ENCODE assay signal across 14 cellular contexts in the genomic region with DNA sequence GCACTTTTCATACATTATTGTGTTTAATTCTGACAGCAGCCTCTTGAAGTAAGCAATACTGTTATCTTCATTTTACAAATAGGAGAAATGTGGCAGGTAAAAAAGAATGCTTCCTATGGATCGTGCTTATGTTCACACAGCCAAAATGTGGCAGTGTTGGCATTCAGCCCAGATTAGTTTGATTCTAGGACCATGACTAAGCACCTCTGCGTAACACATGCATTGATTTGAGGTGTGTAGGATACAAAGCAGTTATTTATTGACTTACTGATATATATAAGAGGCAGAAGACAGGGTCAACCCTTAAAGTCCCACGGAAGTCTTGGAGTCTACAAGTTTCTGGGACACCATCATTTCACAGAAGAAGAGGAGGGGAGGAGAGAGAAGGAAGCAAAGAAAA.
A peak's percentile ranks its signal among the peaks of the same experiment; 100 is the strongest.
DNase-seq lines count a peak whose midpoint lies in the region; ATAC-seq, FAIRE-seq and TF ChIP-seq lines count a peak whose summit lies in the region.
"Had no signal": no experiment of that assay in that cellular context is flagged by ENCODE, and none has a peak within 500 bp of the region (broad histone marks: within the 10 kb centered on the region; RNA-seq: fewer than 3 reads in every experiment).

No MANE protein-coding gene starts in this region.

- peak; percentile 32 to 35; a peak in 3 of 5 replicates for TF ChIP-seq RAD21 in A549 (conservative IDR thresholded peaks at IDR 0.05 in 1 of 2, IDR thresholded peaks at IDR 0.05 in 1 of 2)

- no peak overlapping the region for H3K27ac Mint-ChIP-seq in natural killer cell
- H3K27ac Mint-ChIP-seq: WTC11 had no signal

- intact Hi-C loops in natural killer cell (cut with micrococcal nuclease), result no loop called here

- peak overlapping the region; percentile 46 for H3K4me2 ChIP-seq in A549

- CTCF ChIA-PET in A549 (lab: Yijun Ruan, JAX), result no interaction called here

- no peak for TF ChIP-seq CTCF in A549 (IDR thresholded peaks at IDR 0.05)
- TF ChIP-seq CTCF in RWPE2 (IDR thresholded peaks at IDR 0.05; ENCODE audit: poor library complexity, severe bottlenecking), result peak; percentile 34
- no peak for TF ChIP-seq CTCF in natural killer cell (IDR thresholded peaks at IDR 0.05)

- ATAC-seq in A549 (peak; percentile 81 to 86), RWPE2 (ENCODE audit: low read depth) (peak; percentile 97), GM18861 (IDR thresholded peaks at IDR 0.05; ENCODE audit: unreplicated experiment) (no peak), natural killer cell (no peak)
- ATAC-seq: left ventricle myocardium superior, WTC11 had no signal

- no peaks in the 10 kb centered on the region for H3K27me3 ChIP-seq in RWPE2 (ENCODE audit: insufficient read depth, poor library complexity, severe bottlenecking)
- H3K27me3 ChIP-seq: adrenal gland had no signal

- no peaks in the 10 kb centered on the region for H3K27me3 Mint-ChIP-seq in natural killer cell (ENCODE audit: low read depth in 2 of 2)

- peaks cover 13 to 18% of the 10 kb centered on the region in 2 donors for H3K9me3 Mint-ChIP-seq in natural killer cell
- H3K9me3 Mint-ChIP-seq: neural crest cell had no signal

- H3K4me3 ChIP-seq in A549, result no peak overlapping the region
- no peak overlapping the region for H3K4me3 ChIP-seq in RWPE2 (ENCODE audit: severe bottlenecking)
- H3K4me3 ChIP-seq: adrenal gland had no signal

- H3K36me3 ChIP-seq in RWPE2 (ENCODE audit: low read depth), result no peaks in the 10 kb centered on the region
- H3K36me3 ChIP-seq: adrenal gland had no signal

- no peaks in the 10 kb centered on the region for H3K4me1 Mint-ChIP-seq in natural killer cell
- H3K4me1 Mint-ChIP-seq: neural crest cell had no signal

- peak in 1 of 2 experiments; percentile 37; a peak in 1 of 5 replicates for TF ChIP-seq EP300 in A549 (IDR thresholded peaks at IDR 0.05)

- peaks cover 5% of the 10 kb centered on the region; the same call in 2 of the 3 replicates for H3K9me3 ChIP-seq in A549
- H3K9me3 ChIP-seq in RWPE2 (ENCODE audit: severe bottlenecking), result no peaks in the 10 kb centered on the region
- H3K9me3 ChIP-seq: adrenal gland had no signal

- peak; percentile 85 for FAIRE-seq in A549 (lab: Jason Lieb, UNC)

- no peak for TF ChIP-seq POLR2A in A549 (IDR thresholded peaks at IDR 0.05; ENCODE audit: low read length)

- DNase-seq in A549 (ENCODE audit: low read depth in 1 of 2, low spot score in 1 of 2) (peak; percentile 70 to 89), H4 (ENCODE audit: low spot score) (peak; percentile 78), RWPE2 (ENCODE audit: low spot score) (peak; percentile 82), fibroblast of the conjunctiva (ENCODE audit: low read depth) (peak; percentile 31), natural killer cell (no peak), COLO668 (lab: John Stamatoyannopoulos, UW; ENCODE audit: unreplicated experiment) (no peak), SKM-1 treated with dmso at 0.1 percent for 144 hours (lab: John Stamatoyannopoulos, UW; ENCODE audit: unreplicated experiment) (no peak)
- DNase-seq: adrenal gland; effector CD8-positive, alpha-beta T cell; hypothalamus; left ventricle myocardium superior had no signal

- 0% methylated on average over 3 of the region's 3 CpGs for WGBS in A549 (ENCODE audit: missing lambda C conversion rate)

- no peaks in the 10 kb centered on the region for H3K36me3 Mint-ChIP-seq in natural killer cell
- H3K36me3 Mint-ChIP-seq: WTC11 had no signal

- peak overlapping the region; percentile 70 to 88 for H3K27ac ChIP-seq in A549
- H3K27ac ChIP-seq in RWPE2 (ENCODE audit: poor library complexity, severe bottlenecking), result peak overlapping the region; percentile 10
- H3K27ac ChIP-seq: adrenal gland had no signal

- POLR2A ChIA-PET in A549 (lab: Yijun Ruan, JAX), result no interaction called here

- H3K4me1 ChIP-seq in A549, result peaks cover 32% of the 10 kb centered on the region
- H3K4me1 ChIP-seq in RWPE2 (ENCODE audit: insufficient read depth, poor library complexity, severe bottlenecking), result peaks cover 27% of the 10 kb centered on the region
- H3K4me1 ChIP-seq: adrenal gland had no signal

- no peak overlapping the region for H3K4me3 Mint-ChIP-seq in natural killer cell
- H3K4me3 Mint-ChIP-seq: neural crest cell, WTC11 had no signal

TF ChIP-seq in A549, 52 proteins besides CTCF, POLR2A, EP300 and RAD21 (continues in another document):
- TF ChIP-seq, protein P1, sequence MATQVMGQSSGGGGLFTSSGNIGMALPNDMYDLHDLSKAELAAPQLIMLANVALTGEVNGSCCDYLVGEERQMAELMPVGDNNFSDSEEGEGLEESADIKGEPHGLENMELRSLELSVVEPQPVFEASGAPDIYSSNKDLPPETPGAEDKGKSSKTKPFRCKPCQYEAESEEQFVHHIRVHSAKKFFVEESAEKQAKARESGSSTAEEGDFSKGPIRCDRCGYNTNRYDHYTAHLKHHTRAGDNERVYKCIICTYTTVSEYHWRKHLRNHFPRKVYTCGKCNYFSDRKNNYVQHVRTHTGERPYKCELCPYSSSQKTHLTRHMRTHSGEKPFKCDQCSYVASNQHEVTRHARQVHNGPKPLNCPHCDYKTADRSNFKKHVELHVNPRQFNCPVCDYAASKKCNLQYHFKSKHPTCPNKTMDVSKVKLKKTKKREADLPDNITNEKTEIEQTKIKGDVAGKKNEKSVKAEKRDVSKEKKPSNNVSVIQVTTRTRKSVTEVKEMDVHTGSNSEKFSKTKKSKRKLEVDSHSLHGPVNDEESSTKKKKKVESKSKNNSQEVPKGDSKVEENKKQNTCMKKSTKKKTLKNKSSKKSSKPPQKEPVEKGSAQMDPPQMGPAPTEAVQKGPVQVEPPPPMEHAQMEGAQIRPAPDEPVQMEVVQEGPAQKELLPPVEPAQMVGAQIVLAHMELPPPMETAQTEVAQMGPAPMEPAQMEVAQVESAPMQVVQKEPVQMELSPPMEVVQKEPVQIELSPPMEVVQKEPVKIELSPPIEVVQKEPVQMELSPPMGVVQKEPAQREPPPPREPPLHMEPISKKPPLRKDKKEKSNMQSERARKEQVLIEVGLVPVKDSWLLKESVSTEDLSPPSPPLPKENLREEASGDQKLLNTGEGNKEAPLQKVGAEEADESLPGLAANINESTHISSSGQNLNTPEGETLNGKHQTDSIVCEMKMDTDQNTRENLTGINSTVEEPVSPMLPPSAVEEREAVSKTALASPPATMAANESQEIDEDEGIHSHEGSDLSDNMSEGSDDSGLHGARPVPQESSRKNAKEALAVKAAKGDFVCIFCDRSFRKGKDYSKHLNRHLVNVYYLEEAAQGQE (IDR thresholded peaks at IDR 0.05), result no peak
- TF ChIP-seq POLR2AphosphoS2 (conservative IDR thresholded peaks at IDR 0.05; ENCODE audit: low read length), result no peak
- TF ChIP-seq, protein P2, sequence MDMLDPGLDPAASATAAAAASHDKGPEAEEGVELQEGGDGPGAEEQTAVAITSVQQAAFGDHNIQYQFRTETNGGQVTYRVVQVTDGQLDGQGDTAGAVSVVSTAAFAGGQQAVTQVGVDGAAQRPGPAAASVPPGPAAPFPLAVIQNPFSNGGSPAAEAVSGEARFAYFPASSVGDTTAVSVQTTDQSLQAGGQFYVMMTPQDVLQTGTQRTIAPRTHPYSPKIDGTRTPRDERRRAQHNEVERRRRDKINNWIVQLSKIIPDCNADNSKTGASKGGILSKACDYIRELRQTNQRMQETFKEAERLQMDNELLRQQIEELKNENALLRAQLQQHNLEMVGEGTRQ (IDR thresholded peaks at IDR 0.05), result no peak
- no peak for TF ChIP-seq NR3C1 (IDR thresholded peaks at IDR 0.05)
- no peak for TF ChIP-seq TP53 (CRISPR knock-in tag; IDR thresholded peaks at IDR 0.05)
- no peak for TF ChIP-seq KDM5A (IDR thresholded peaks at IDR 0.05)
- no peak for TF ChIP-seq RCOR1 (IDR thresholded peaks at IDR 0.05; ENCODE audit: low read depth, low read length)
- 0 out of 5 replicates have a peak, but pooled peaks of 1 of the 2 experiments have one; percentile 36 for TF ChIP-seq JUN (IDR thresholded peaks at IDR 0.05)
- TF ChIP-seq, protein P3, sequence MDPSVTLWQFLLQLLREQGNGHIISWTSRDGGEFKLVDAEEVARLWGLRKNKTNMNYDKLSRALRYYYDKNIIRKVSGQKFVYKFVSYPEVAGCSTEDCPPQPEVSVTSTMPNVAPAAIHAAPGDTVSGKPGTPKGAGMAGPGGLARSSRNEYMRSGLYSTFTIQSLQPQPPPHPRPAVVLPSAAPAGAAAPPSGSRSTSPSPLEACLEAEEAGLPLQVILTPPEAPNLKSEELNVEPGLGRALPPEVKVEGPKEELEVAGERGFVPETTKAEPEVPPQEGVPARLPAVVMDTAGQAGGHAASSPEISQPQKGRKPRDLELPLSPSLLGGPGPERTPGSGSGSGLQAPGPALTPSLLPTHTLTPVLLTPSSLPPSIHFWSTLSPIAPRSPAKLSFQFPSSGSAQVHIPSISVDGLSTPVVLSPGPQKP (IDR thresholded peaks at IDR 0.05; ENCODE audit: low read depth, low read length), result no peak
- TF ChIP-seq MAFK (IDR thresholded peaks at IDR 0.05; ENCODE audit: partially characterized antibody), result peak; percentile 85
- TF ChIP-seq JUNB (IDR thresholded peaks at IDR 0.05), result peak; percentile 32; the same call in 1 of the 2 replicates
- TF ChIP-seq, protein P4, sequence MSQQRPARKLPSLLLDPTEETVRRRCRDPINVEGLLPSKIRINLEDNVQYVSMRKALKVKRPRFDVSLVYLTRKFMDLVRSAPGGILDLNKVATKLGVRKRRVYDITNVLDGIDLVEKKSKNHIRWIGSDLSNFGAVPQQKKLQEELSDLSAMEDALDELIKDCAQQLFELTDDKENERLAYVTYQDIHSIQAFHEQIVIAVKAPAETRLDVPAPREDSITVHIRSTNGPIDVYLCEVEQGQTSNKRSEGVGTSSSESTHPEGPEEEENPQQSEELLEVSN (IDR thresholded peaks at IDR 0.05; ENCODE audit: borderline replicate concordance, low read depth), result no peak
- no peak for TF ChIP-seq RFX5 (IDR thresholded peaks at IDR 0.05)
- no peak for TF ChIP-seq CHD4 (IDR thresholded peaks at IDR 0.05; ENCODE audit: borderline replicate concordance)
- TF ChIP-seq, protein P5, sequence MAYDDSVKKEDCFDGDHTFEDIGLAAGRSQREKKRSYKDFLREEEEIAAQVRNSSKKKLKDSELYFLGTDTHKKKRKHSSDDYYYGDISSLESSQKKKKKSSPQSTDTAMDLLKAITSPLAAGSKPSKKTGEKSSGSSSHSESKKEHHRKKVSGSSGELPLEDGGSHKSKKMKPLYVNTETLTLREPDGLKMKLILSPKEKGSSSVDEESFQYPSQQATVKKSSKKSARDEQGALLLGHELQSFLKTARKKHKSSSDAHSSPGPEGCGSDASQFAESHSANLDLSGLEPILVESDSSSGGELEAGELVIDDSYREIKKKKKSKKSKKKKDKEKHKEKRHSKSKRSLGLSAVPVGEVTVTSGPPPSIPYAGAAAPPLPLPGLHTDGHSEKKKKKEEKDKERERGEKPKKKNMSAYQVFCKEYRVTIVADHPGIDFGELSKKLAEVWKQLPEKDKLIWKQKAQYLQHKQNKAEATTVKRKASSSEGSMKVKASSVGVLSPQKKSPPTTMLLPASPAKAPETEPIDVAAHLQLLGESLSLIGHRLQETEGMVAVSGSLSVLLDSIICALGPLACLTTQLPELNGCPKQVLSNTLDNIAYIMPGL (CRISPR knock-in tag; IDR thresholded peaks at IDR 0.05; ENCODE audit: borderline replicate concordance), result no peak
- TF ChIP-seq FOXS1 (CRISPR knock-in tag; IDR thresholded peaks at IDR 0.05), result no peak
- no peak for TF ChIP-seq CBX8 (IDR thresholded peaks at IDR 0.05)
- no peak for TF ChIP-seq HOXA7 (CRISPR knock-in tag; IDR thresholded peaks at IDR 0.05)

Comparison
In these comparisons a context has a peak if more than half of its experiments do, and no peak if none do; other contexts are left out.
1. ATAC-seq: peak in A549 (2 of 2) and RWPE2 (single experiment); none in GM18861 (single experiment) and natural killer cell (0 of 3).
2. DNase-seq: peak in A549 (2 of 2), H4 (single experiment), RWPE2 (single experiment) and fibroblast of the conjunctiva (single experiment); none in natural killer cell (single experiment), COLO668 (single experiment) and SKM-1 treated with dmso at 0.1 percent for 144 hours (single experiment).